In the genomic region with DNA sequence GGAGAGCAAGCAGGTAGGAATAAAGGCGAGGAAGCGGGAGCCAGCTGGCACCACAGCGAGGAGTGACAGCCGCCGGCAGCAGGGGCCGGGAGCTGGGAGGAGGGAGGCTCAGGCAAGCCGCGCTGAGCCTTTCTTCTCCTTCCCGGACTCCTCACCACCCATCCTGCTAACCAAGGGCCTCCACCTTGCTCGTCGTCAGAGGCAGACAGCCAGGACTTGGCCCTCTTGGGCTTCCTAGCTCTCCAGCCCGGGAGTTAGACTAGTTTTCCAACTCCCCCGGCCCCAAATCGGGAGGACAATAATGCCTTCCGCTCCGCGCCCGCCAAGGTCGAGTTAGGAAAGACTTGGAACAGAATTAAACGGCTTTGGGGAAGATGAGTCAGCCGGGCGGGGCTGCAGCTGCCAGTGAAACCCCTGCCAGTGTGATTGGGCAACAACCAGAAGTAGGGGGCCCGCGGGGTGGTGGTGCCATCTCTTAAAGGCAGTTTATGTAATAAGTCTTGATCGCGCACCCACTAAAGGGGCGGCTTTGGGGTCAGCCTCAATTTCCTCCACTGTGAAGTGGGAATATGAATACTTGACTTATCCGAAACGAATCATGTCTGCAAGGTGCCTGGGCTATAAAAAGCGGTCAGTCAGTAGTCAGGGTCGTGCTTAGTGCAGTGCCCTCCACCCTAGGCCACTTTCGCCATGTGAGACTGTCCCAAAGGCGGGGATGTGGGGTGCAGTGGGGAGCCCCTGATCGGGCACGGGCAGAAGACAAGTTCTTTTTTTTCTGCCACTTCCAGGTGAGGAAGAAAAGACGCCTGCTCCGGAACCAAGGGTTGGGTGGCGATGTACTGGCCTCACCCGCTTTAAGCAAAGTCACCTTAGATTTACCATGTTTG, we compare ENCODE assay signal across 1 cellular context.
A peak's percentile ranks its signal among the peaks of the same experiment; 100 is the strongest.
TF ChIP-seq lines count a peak whose summit lies in the region.

No MANE protein-coding gene starts in this region.

TF ChIP-seq in HepG2, 621 proteins besides CTCF, POLR2A, EP300 and RAD21:
- TF ChIP-seq, protein P1, sequence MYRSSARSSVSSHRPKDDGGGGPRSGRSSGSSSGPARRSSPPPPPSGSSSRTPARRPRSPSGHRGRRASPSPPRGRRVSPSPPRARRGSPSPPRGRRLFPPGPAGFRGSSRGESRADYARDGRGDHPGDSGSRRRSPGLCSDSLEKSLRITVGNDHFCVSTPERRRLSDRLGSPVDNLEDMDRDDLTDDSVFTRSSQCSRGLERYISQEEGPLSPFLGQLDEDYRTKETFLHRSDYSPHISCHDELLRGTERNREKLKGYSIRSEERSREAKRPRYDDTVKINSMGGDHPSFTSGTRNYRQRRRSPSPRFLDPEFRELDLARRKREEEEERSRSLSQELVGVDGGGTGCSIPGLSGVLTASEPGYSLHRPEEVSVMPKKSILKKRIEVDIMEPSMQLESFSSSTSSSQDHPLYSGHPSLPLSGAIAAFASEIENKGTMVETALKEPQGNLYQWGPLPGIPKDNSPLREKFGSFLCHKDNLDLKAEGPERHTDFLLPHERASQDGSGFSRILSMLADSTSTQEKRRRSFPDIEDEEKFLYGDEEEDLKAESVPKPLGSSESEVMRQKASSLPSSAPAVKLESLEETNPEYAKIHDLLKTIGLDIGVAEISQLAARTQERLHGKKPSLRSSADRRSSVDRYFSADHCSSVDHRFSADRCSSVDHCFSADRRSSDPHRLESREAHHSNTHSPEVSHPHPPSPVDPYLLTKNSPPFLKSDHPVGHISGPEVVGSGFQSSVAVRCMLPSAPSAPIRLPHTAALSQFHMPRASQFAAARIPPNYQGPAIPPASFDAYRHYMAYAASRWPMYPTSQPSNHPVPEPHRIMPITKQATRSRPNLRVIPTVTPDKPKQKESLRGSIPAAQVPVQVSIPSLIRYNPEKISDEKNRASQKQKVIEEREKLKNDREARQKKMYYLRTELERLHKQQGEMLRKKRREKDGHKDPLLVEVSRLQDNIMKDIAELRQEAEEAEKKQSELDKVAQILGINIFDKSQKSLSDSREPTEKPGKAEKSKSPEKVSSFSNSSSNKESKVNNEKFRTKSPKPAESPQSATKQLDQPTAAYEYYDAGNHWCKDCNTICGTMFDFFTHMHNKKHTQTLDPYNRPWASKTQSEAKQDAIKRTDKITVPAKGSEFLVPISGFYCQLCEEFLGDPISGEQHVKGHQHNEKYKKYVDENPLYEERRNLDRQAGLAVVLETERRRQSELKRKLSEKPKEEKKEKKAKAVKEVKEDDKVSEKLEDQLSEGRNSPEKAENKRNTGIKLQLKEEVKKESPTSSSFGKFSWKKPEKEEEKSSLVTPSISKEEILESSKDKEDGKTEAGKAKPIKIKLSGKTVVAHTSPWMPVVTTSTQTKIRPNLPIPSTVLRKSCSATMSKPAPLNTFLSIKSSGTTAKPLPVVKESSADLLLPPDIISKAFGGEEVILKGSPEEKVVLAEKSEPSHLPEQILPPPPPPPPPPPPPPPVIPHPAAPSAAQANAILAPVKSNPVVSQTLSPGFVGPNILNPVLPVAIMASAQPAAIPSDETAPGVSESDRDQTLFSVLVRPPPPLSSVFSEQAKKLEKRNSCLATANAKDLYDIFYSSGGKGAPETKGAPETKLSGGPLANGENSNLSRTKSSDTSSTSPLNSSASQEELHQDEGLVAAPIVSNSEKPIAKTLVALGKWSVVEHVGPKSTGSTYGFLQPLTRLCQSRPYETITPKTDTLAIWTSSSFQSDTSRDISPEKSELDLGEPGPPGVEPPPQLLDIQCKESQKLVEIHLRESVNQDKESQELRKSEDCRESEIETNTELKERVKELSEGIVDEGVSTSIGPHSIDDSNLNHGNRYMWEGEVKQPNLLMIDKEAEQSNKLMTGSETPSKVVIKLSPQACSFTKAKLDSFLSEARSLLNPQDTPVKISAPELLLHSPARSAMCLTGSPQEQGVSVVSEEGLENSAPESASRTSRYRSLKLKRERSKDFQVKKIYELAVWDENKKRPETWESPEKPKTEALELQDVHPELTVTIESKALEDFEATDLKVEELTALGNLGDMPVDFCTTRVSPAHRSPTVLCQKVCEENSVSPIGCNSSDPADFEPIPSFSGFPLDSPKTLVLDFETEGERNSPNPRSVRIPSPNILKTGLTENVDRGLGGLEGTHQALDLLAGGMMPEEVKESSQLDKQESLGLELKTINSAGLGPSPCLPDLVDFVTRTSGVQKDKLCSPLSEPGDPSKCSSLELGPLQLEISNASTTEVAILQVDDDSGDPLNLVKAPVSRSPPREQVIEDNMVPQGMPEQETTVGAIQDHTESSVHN (CRISPR knock-in tag; IDR thresholded peaks at IDR 0.05): no peak
- TF ChIP-seq FOSL2 (CRISPR knock-in tag; IDR thresholded peaks at IDR 0.05) (peak; percentile 91), ZNF331 (CRISPR knock-in tag; IDR thresholded peaks at IDR 0.05) (no peak), ZNF766 (CRISPR knock-in tag; IDR thresholded peaks at IDR 0.05; ENCODE audit: borderline replicate concordance) (no peak), ZNF383 (CRISPR knock-in tag; IDR thresholded peaks at IDR 0.05; ENCODE audit: borderline replicate concordance) (no peak), ZNF615 (CRISPR knock-in tag; IDR thresholded peaks at IDR 0.05; ENCODE audit: borderline replicate concordance) (no peak), ZZZ3 (CRISPR knock-in tag; IDR thresholded peaks at IDR 0.05; ENCODE audit: borderline replicate concordance) (no peak), ZNF263 (CRISPR knock-in tag; IDR thresholded peaks at IDR 0.05) (0 out of 2 replicates have a peak, but pooled peaks have one; percentile 33), RXRA (CRISPR knock-in tag; IDR thresholded peaks at IDR 0.05) (no peak), POLR2AphosphoS2 (IDR thresholded peaks at IDR 0.05; ENCODE audit: low read depth, low read length) (no peak), RBAK (CRISPR knock-in tag; IDR thresholded peaks at IDR 0.05) (no peak), DR1 (CRISPR knock-in tag; IDR thresholded peaks at IDR 0.05) (no peak), SKI (IDR thresholded peaks at IDR 0.05; ENCODE audit: partially characterized antibody) (no peak), TOPORS (CRISPR knock-in tag; IDR thresholded peaks at IDR 0.05) (no peak), SAP130 (CRISPR knock-in tag; IDR thresholded peaks at IDR 0.05; ENCODE audit: low read depth) (0 out of 2 replicates have a peak, but pooled peaks have one; percentile 21), MED1 (CRISPR knock-in tag; IDR thresholded peaks at IDR 0.05) (no peak), ZFP36L2 (CRISPR knock-in tag; IDR thresholded peaks at IDR 0.05) (no peak), KLF6 (CRISPR knock-in tag; IDR thresholded peaks at IDR 0.05) (no peak), RBM22 (optimal IDR thresholded peaks at IDR 0.05; ENCODE audit: low read length) (no peak), SOX6 (IDR thresholded peaks at IDR 0.05) (no peak), SOX6 (CRISPR knock-in tag; IDR thresholded peaks at IDR 0.05) (peak; percentile 16; the same call in 1 of the 2 replicates), CEBPB (IDR thresholded peaks at IDR 0.05; ENCODE audit: borderline replicate concordance, low read depth, low read length) (peak; percentile 51; the same call in 1 of the 2 replicates)
- TF ChIP-seq, protein P2, sequence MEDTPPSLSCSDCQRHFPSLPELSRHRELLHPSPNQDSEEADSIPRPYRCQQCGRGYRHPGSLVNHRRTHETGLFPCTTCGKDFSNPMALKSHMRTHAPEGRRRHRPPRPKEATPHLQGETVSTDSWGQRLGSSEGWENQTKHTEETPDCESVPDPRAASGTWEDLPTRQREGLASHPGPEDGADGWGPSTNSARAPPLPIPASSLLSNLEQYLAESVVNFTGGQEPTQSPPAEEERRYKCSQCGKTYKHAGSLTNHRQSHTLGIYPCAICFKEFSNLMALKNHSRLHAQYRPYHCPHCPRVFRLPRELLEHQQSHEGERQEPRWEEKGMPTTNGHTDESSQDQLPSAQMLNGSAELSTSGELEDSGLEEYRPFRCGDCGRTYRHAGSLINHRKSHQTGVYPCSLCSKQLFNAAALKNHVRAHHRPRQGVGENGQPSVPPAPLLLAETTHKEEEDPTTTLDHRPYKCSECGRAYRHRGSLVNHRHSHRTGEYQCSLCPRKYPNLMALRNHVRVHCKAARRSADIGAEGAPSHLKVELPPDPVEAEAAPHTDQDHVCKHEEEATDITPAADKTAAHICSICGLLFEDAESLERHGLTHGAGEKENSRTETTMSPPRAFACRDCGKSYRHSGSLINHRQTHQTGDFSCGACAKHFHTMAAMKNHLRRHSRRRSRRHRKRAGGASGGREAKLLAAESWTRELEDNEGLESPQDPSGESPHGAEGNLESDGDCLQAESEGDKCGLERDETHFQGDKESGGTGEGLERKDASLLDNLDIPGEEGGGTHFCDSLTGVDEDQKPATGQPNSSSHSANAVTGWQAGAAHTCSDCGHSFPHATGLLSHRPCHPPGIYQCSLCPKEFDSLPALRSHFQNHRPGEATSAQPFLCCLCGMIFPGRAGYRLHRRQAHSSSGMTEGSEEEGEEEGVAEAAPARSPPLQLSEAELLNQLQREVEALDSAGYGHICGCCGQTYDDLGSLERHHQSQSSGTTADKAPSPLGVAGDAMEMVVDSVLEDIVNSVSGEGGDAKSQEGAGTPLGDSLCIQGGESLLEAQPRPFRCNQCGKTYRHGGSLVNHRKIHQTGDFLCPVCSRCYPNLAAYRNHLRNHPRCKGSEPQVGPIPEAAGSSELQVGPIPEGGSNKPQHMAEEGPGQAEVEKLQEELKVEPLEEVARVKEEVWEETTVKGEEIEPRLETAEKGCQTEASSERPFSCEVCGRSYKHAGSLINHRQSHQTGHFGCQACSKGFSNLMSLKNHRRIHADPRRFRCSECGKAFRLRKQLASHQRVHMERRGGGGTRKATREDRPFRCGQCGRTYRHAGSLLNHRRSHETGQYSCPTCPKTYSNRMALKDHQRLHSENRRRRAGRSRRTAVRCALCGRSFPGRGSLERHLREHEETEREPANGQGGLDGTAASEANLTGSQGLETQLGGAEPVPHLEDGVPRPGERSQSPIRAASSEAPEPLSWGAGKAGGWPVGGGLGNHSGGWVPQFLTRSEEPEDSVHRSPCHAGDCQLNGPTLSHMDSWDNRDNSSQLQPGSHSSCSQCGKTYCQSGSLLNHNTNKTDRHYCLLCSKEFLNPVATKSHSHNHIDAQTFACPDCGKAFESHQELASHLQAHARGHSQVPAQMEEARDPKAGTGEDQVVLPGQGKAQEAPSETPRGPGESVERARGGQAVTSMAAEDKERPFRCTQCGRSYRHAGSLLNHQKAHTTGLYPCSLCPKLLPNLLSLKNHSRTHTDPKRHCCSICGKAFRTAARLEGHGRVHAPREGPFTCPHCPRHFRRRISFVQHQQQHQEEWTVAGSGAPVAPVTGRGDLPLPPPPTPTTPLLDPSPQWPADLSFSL (CRISPR knock-in tag; IDR thresholded peaks at IDR 0.05): no peak
- TF ChIP-seq, protein P3, sequence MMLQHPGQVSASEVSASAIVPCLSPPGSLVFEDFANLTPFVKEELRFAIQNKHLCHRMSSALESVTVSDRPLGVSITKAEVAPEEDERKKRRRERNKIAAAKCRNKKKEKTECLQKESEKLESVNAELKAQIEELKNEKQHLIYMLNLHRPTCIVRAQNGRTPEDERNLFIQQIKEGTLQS (CRISPR knock-in tag; IDR thresholded peaks at IDR 0.05): 0 out of 2 replicates have a peak, but pooled peaks have one; percentile 20
TF ChIP-seq in HepG2: peak in this region for 6.
